ENCODE assay signal across 17 cellular contexts in the genomic region with DNA sequence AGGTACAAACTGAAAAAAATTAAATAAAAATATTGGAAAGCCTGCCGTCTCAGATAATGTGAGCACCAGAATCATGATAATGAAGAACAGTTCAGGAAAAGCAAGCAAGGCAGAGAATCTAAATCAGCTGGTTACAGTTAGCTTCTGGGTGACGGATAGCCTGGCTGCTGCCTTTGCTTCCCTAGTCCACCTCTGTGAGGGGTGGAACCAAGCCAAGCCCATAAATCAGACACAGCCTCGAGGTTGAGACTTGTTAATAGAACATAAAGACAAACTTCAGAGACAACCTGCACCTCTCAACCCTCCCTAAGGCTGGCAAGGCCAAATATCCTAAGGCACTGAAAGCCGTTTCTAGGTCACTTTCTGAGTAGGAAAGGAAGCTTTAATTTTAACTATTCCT.
A peak's percentile ranks its signal among the peaks of the same experiment; 100 is the strongest.
DNase-seq lines count a peak whose midpoint lies in the region; ATAC-seq, FAIRE-seq and TF ChIP-seq lines count a peak whose summit lies in the region.
"Had no signal": no experiment of that assay in that cellular context is flagged by ENCODE, and none has a peak within 500 bp of the region (broad histone marks: within the 10 kb centered on the region; RNA-seq: fewer than 3 reads in every experiment).

No MANE protein-coding gene starts in this region.

- WGBS in H1 (ENCODE audit: extremely low coverage in 1 of 2, insufficient coverage in 1 of 2, insufficient read length in 1 of 2, insufficient replicate concordance in 2 of 2, low coverage in 1 of 2, low lambda C conversion rate in 2 of 2, missing lambda C conversion rate in 1 of 2), 2 experiments: 82% methylated on average over 4 of the region's 4 CpGs; no CpG with 5 or more reads in 1 of the 2 experiments
- 15 to 30% (median 28%) methylated on average over 4 of the region's 4 CpGs for WGBS in small intestine, 3 donors
- 55 to 56% methylated on average over 4 of the region's 4 CpGs for WGBS in thyroid gland, 2 donors

- H3K27ac ChIP-seq in H1 (ENCODE audit: low read depth, low read length) (no peak overlapping the region), small intestine (ENCODE audit: low read depth in 1 of 2, low read length in 1 of 2) (no peak overlapping the region), thyroid gland (no peak overlapping the region)
- H3K27ac ChIP-seq: body of pancreas, skin epidermis had no signal

- no peak overlapping the region for H3K4me2 ChIP-seq in H1 (ENCODE audit: insufficient read depth in 1 of 2, low read depth in 2 of 2, low read length in 2 of 2)

- TF ChIP-seq CTCF in H1 (IDR thresholded peaks at IDR 0.05; ENCODE audit: control extremely low read depth in 1 of 3, insufficient read depth in 1 of 3, low read depth in 1 of 3, low read length in 3 of 3): no peak
- TF ChIP-seq CTCF in thyroid gland (IDR thresholded peaks at IDR 0.05): no peak

- no peak for TF ChIP-seq EP300 in H1 (IDR thresholded peaks at IDR 0.05; ENCODE audit: borderline replicate concordance in 1 of 2, low read depth in 2 of 2, low read length in 2 of 2)

- H2BK15ac ChIP-seq in H1 (ENCODE audit: low read length): no peak overlapping the region

- peak; percentile 24 for DNase-seq in DMS 273 (lab: John Stamatoyannopoulos, UW; ENCODE audit: unreplicated experiment)
- no peak for DNase-seq in DMS 273 treated with DMSO at 0.1 percent for 48 hours (lab: John Stamatoyannopoulos, UW)
- peak; percentile 95 for DNase-seq in NCI-H69 (lab: John Stamatoyannopoulos, UW)
- no peak for DNase-seq in H1 (ENCODE audit: low read depth in 1 of 2, low spot score in 2 of 2)
- peak; percentile 25 for DNase-seq in small intestine
- DNase-seq in thyroid gland: no peak
- DNase-seq: 8988T; activated CD4-positive, alpha-beta T cell treated with anti-CD3 and anti-CD28 coated beads, Interleukin-2, amount 50 U/mL, for 4 hours; DMS53; effector memory CD4-positive, alpha-beta T cell; H7; left ventricle myocardium superior; NCI-H1694 had no signal

- no peak overlapping the region for H2BK5ac ChIP-seq in H1 (ENCODE audit: low read depth, low read length)

- no peak for TF ChIP-seq RAD21 in H1 (IDR thresholded peaks at IDR 0.05 in 1 of 2, conservative IDR thresholded peaks at IDR 0.05 in 1 of 2; ENCODE audit: low read depth in 2 of 2, low read length in 2 of 2)

- no peak overlapping the region for H2BK20ac ChIP-seq in H1 (ENCODE audit: low read length)

- ATAC-seq in GM18909 (IDR thresholded peaks at IDR 0.05; ENCODE audit: poor library complexity, unreplicated experiment) (no peak), GM18498 (IDR thresholded peaks at IDR 0.05; ENCODE audit: unreplicated experiment) (no peak)
- ATAC-seq: body of pancreas, left ventricle myocardium superior had no signal

- H2BK12ac ChIP-seq in H1 (ENCODE audit: low read depth, low read length): no peak overlapping the region

- H3K23ac ChIP-seq in H1 (ENCODE audit: insufficient read length): no peak overlapping the region

- H3K4ac ChIP-seq in H1 (replicated peaks; ENCODE audit: insufficient read length, low read depth, low read length): no peak overlapping the region

- no peak overlapping the region for H2BK120ac ChIP-seq in H1 (replicated peaks; ENCODE audit: low read depth, low read length)

- H2AK5ac ChIP-seq in H1 (ENCODE audit: low read depth, low read length): no peak overlapping the region

- no peaks in the 10 kb centered on the region for H3K4me1 ChIP-seq in H1 (replicated peaks in 1 of 4; ENCODE audit: control insufficient read depth in 3 of 4, insufficient read depth in 4 of 4, low read length in 3 of 4)
- no peaks in the 10 kb centered on the region for H3K4me1 ChIP-seq in small intestine (ENCODE audit: control insufficient read depth in 2 of 2, insufficient read depth in 1 of 2, low read depth in 1 of 2, low read length in 1 of 2)
- H3K4me1 ChIP-seq in thyroid gland: no peaks in the 10 kb centered on the region
- H3K4me1 ChIP-seq: body of pancreas had no signal

- H3K36me3 ChIP-seq in H1 (ENCODE audit: control insufficient read depth in 2 of 4, insufficient read depth in 4 of 4, low read length in 3 of 4): no peaks in the 10 kb centered on the region
- H3K36me3 ChIP-seq in small intestine (ENCODE audit: control insufficient read depth in 2 of 2, insufficient read depth in 2 of 2, low read length in 2 of 2): no peaks in the 10 kb centered on the region
- H3K36me3 ChIP-seq in thyroid gland: no peaks in the 10 kb centered on the region

- no peak overlapping the region for H4K8ac ChIP-seq in H1 (ENCODE audit: extremely low read depth, insufficient read depth, low read length)

- no peaks in the 10 kb centered on the region for H3K79me1 ChIP-seq in H1 (ENCODE audit: low read depth, low read length)

- H3K79me2 ChIP-seq in H1 (ENCODE audit: control insufficient read depth in 1 of 2, insufficient read depth in 2 of 2, low read length in 2 of 2): no peaks in the 10 kb centered on the region

- intact Hi-C loops in thyroid gland (cut with DNase I): no loop called here

- peak overlapping the region; percentile 64; the same call in 1 of the 2 replicates for H2AFZ ChIP-seq in H1 (ENCODE audit: low read length)

- H3K9me3 ChIP-seq in H1 (ENCODE audit: insufficient read depth in 2 of 2, low read depth in 1 of 2, low read length in 1 of 2): no peaks in the 10 kb centered on the region
- H3K9me3 ChIP-seq in small intestine (ENCODE audit: control insufficient read depth, low read depth): no peaks in the 10 kb centered on the region
- H3K9me3 ChIP-seq in thyroid gland: no peaks in the 10 kb centered on the region
- H3K9me3 ChIP-seq: body of pancreas had no signal

- no peaks in the 10 kb centered on the region for H3K23me2 ChIP-seq in H1 (ENCODE audit: low read depth, low read length)

- no peak overlapping the region for H3K9ac ChIP-seq in H1 (replicated peaks in 1 of 4; ENCODE audit: extremely low read depth in 1 of 4, low read depth in 3 of 4, low read length in 3 of 4)

- no peak for FAIRE-seq in H1 (lab: Jason Lieb, UNC)
- no peak for FAIRE-seq in small intestine (lab: Jason Lieb, UNC)

- H4K5ac ChIP-seq in H1 (ENCODE audit: insufficient read length, low read depth, low read length): no peak overlapping the region

- H3K56ac ChIP-seq in H1 (replicated peaks; ENCODE audit: insufficient read length, low read depth, low read length): no peak overlapping the region

- H3K4me3 ChIP-seq in H1 (ENCODE audit: extremely low read depth in 1 of 4, insufficient read depth in 2 of 4, low read depth in 3 of 4, low read length in 4 of 4) (no peak overlapping the region), small intestine (ENCODE audit: low read depth in 1 of 2, low read length in 2 of 2) (no peak overlapping the region), thyroid gland (replicated peaks in 1 of 3) (no peak overlapping the region)
- H3K4me3 ChIP-seq: body of pancreas, skin epidermis had no signal

- H3K27me3 ChIP-seq in H1 (replicated peaks in 1 of 4; ENCODE audit: control insufficient read depth in 3 of 4, extremely low read depth in 1 of 4, insufficient read depth in 3 of 4, low read length in 3 of 4): no peaks in the 10 kb centered on the region
- no peaks in the 10 kb centered on the region for H3K27me3 ChIP-seq in small intestine (ENCODE audit: control insufficient read depth in 2 of 2, insufficient read depth in 2 of 2, low read length in 2 of 2)
- no peaks in the 10 kb centered on the region for H3K27me3 ChIP-seq in thyroid gland
- H3K27me3 ChIP-seq: body of pancreas had no signal

- POLR2A ChIA-PET in H1 (lab: Charles Lee; ENCODE audit: partially characterized antibody): no interaction called here

- H4K91ac ChIP-seq in H1 (replicated peaks; ENCODE audit: insufficient read length, low read length): no peak overlapping the region

- CTCF ChIA-PET in H1 (lab: Charles Lee; ENCODE audit: partially characterized antibody): interaction anchor here (0.6 to 1.5 kb wide), 3 partner anchors 12 to 745 kb away, joined by 3 to 4 read pairs (median 3); no protein-coding TSS in a partner anchor

- H4K20me1 ChIP-seq in H1 (replicated peaks in 1 of 2; ENCODE audit: control insufficient read depth in 1 of 2, insufficient read depth in 2 of 2, low read length in 2 of 2): no peaks in the 10 kb centered on the region

- TF ChIP-seq POLR2A in H1 (IDR thresholded peaks at IDR 0.05; ENCODE audit: control extremely low read depth in 1 of 2, low read depth in 2 of 2, low read length in 2 of 2): no peak
- no peak for TF ChIP-seq POLR2A in thyroid gland (IDR thresholded peaks at IDR 0.05)

- H3K14ac ChIP-seq in H1 (ENCODE audit: insufficient read length): no peak overlapping the region

- H3K18ac ChIP-seq in H1 (ENCODE audit: extremely low read depth, low read length): no peak overlapping the region

TF ChIP-seq in H1, 55 proteins besides CTCF, POLR2A, EP300 and RAD21 (continues in another document):
- TF ChIP-seq NANOG (IDR thresholded peaks at IDR 0.05; ENCODE audit: insufficient read depth, low read depth, low read length, poor library complexity, severe bottlenecking) (no peak), JUN (IDR thresholded peaks at IDR 0.05; ENCODE audit: low read depth, low read length) (no peak), EZH2 (IDR thresholded peaks at IDR 0.05; ENCODE audit: low read depth, low read length, severe bottlenecking) (no peak), GABPA (IDR thresholded peaks at IDR 0.05; ENCODE audit: borderline replicate concordance, insufficient read depth, low read length) (no peak), SP1 (IDR thresholded peaks at IDR 0.05; ENCODE audit: low read depth, low read length) (no peak), POLR2AphosphoS5 (IDR thresholded peaks at IDR 0.05; ENCODE audit: low read depth, low read length) (no peak), KDM4A (IDR thresholded peaks at IDR 0.05; ENCODE audit: low read depth, low read length, severe bottlenecking) (no peak), KDM1A (IDR thresholded peaks at IDR 0.05; ENCODE audit: borderline replicate concordance, low read length) (no peak), ATF2 (IDR thresholded peaks at IDR 0.05; ENCODE audit: low read length) (no peak)
- TF ChIP-seq, protein P1, sequence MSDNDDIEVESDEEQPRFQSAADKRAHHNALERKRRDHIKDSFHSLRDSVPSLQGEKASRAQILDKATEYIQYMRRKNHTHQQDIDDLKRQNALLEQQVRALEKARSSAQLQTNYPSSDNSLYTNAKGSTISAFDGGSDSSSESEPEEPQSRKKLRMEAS (IDR thresholded peaks at IDR 0.05): no peak

Comparison
In these comparisons a context has a peak if more than half of its experiments do, and no peak if none do; other contexts are left out.
1. DNase-seq: peak in DMS 273 (single experiment), NCI-H69 (single experiment) and small intestine (single experiment); none in DMS 273 treated with DMSO at 0.1 percent for 48 hours (single experiment), H1 (0 of 2) and thyroid gland (0 of 2).